ENCODE assay signal across 22 cellular contexts in the genomic region with DNA sequence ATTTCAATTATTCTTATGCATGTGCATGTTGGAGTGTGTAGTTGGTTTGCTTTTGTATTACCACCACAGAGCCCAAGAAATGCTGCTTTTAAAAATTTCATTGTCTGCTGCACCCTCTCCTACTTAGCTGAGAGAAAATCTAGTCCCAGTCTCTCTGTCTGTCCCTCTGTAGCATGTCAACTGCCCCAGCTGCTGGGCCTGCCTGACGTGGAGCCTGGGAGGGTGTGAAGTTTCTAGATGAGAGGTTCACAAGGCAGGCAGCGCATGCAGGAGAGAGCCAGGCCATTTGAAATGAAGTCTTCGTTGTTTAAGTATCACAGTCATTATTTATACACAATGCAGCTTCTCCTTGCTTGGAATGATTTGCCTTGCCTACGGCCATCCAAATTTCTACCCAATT.
DNase-seq lines count a peak whose midpoint lies in the region; ATAC-seq and TF ChIP-seq lines count a peak whose summit lies in the region.
"Had no signal": no experiment of that assay in that cellular context is flagged by ENCODE, and none has a peak within 500 bp of the region (broad histone marks: within the 10 kb centered on the region; RNA-seq: fewer than 3 reads in every experiment).

No MANE protein-coding gene starts in this region.

- H3K27me3 ChIP-seq in esophagus muscularis mucosa: peaks cover 0 to 4% (median 0%) of the 10 kb centered on the region in 4 donors
- no peaks in the 10 kb centered on the region for H3K27me3 ChIP-seq in neural progenitor cell
- H3K27me3 ChIP-seq in tibial nerve: no peaks in the 10 kb centered on the region
- H3K27me3 ChIP-seq: BE2C; BLaER1 treated with 17β-estradiol and CSF1 and Interleukin-3, amounts not matched to agents 10 nM and 100 nM had no signal

- no peak overlapping the region for H3K9ac ChIP-seq in neural progenitor cell
- H3K9ac ChIP-seq: BLaER1 treated with 17β-estradiol and CSF1 and Interleukin-3, amounts not matched to agents 10 nM and 100 nM; GM23248 had no signal

- intact Hi-C loops in esophagus muscularis mucosa (cut with DNase I): no loop called here

- H3K36me3 ChIP-seq in esophagus muscularis mucosa (no peaks in the 10 kb centered on the region), neural progenitor cell (no peaks in the 10 kb centered on the region), tibial nerve (no peaks in the 10 kb centered on the region)
- H3K36me3 ChIP-seq: BE2C; BLaER1 treated with 17β-estradiol and CSF1 and Interleukin-3, amounts not matched to agents 10 nM and 100 nM; HAP-1 had no signal

- H4K20me1 ChIP-seq in neural progenitor cell (ENCODE audit: low read depth): no peaks in the 10 kb centered on the region
- H4K20me1 ChIP-seq: BLaER1 treated with 17β-estradiol and CSF1 and Interleukin-3, amounts not matched to agents 10 nM and 100 nM had no signal

- H3K79me2 ChIP-seq in neural progenitor cell (ENCODE audit: low read depth): no peaks in the 10 kb centered on the region

- ATAC-seq in GM18867 (IDR thresholded peaks at IDR 0.05; ENCODE audit: unreplicated experiment): peak; percentile 55
- ATAC-seq: A549 had no signal

- H3K27ac ChIP-seq in esophagus muscularis mucosa (replicated peaks in 1 of 4) (no peak overlapping the region), neural progenitor cell (no peak overlapping the region), tibial nerve (no peak overlapping the region)
- H3K27ac ChIP-seq: A549; BLaER1 treated with 17β-estradiol and CSF1 and Interleukin-3, amounts not matched to agents 10 nM and 100 nM; GM23248 had no signal

- WGBS in esophagus muscularis mucosa: 79% methylated on average over 4 of the region's 4 CpGs
- 84 to 90% methylated on average over 4 of the region's 4 CpGs for WGBS in tibial nerve, 2 donors

- no peak overlapping the region for H3K4me2 ChIP-seq in neural progenitor cell
- H3K4me2 ChIP-seq: A549; BLaER1 treated with 17β-estradiol and CSF1 and Interleukin-3, amounts not matched to agents 10 nM and 100 nM had no signal

- no peak for TF ChIP-seq CTCF in GM12865 (IDR thresholded peaks at IDR 0.05; ENCODE audit: insufficient read depth, low read depth, low read length, missing control alignments)
- TF ChIP-seq CTCF in esophagus muscularis mucosa (IDR thresholded peaks at IDR 0.05): no peak
- no peak for TF ChIP-seq CTCF in neural progenitor cell (IDR thresholded peaks at IDR 0.05)
- TF ChIP-seq CTCF in tibial nerve (IDR thresholded peaks at IDR 0.05): no peak

- DNase-seq in GM12865 (ENCODE audit: low read depth) (peak; percentile 36), esophagus muscularis mucosa (ENCODE audit: extremely low spot score) (peak; percentile 80), neural progenitor cell (ENCODE audit: low spot score) (peak; percentile 9), tibial nerve (ENCODE audit: low spot score in 2 of 2) (no peak), anterior cingulate cortex (lab: John Stamatoyannopoulos, UW) (no peak), activated T-cell treated with anti-CD3 and anti-CD28 coated beads for 4 hours (no peak)
- DNase-seq: 8988T; ACHN; AML-193; BE2C; CD4-positive, alpha-beta T cell; CD8-positive, alpha-beta memory T cell; DMS 273 treated with DMSO at 0.1 percent for 48 hours; DMS79; EL; GDM1; GM23248 had no signal

- peaks cover 49% of the 10 kb centered on the region for H3K4me1 Mint-ChIP-seq in neural progenitor cell
- H3K4me1 Mint-ChIP-seq: CD14-positive monocyte; CD8-positive, alpha-beta memory T cell had no signal

- peak overlapping the region; percentile 0 for H2AFZ ChIP-seq in neural progenitor cell (replicated peaks)
- H2AFZ ChIP-seq: GM23248 had no signal

- H3K4me3 ChIP-seq in GM12865 (ENCODE audit: low read depth, low read length) (no peak overlapping the region; the same call in 1 of the 2 replicates), esophagus muscularis mucosa (no peak overlapping the region), neural progenitor cell (no peak overlapping the region), tibial nerve (no peak overlapping the region)
- H3K4me3 ChIP-seq: A549; BLaER1 treated with 17β-estradiol and CSF1 and Interleukin-3, amounts not matched to agents 10 nM and 100 nM; GM23248; HAP-1 had no signal

- H3F3A ChIP-seq in neural progenitor cell (ENCODE audit: low read depth): no peaks in the 10 kb centered on the region

- H3K9me3 ChIP-seq in esophagus muscularis mucosa (no peaks in the 10 kb centered on the region), neural progenitor cell (ENCODE audit: low read depth) (no peaks in the 10 kb centered on the region), tibial nerve (no peaks in the 10 kb centered on the region)
- H3K9me3 ChIP-seq: A549; BE2C; BLaER1 treated with 17β-estradiol and CSF1 and Interleukin-3, amounts not matched to agents 10 nM and 100 nM; HAP-1 had no signal

- peaks cover 5% of the 10 kb centered on the region for H3K27me3 Mint-ChIP-seq in neural progenitor cell (ENCODE audit: insufficient read depth, low read depth)

- TF ChIP-seq EP300 in esophagus muscularis mucosa (IDR thresholded peaks at IDR 0.05) (no peak), tibial nerve (IDR thresholded peaks at IDR 0.05) (no peak)

- H3K4me1 ChIP-seq in esophagus muscularis mucosa (no peaks in the 10 kb centered on the region), neural progenitor cell (peaks cover 3% of the 10 kb centered on the region), tibial nerve (peaks cover 0 to 3% (median 0%) of the 10 kb centered on the region in 4 donors)
- H3K4me1 ChIP-seq: A549; BLaER1 treated with 17β-estradiol and CSF1 and Interleukin-3, amounts not matched to agents 10 nM and 100 nM had no signal

- no peak for TF ChIP-seq POLR2A in esophagus muscularis mucosa (IDR thresholded peaks at IDR 0.05; ENCODE audit: low read depth)
- no peak for TF ChIP-seq POLR2A in tibial nerve (IDR thresholded peaks at IDR 0.05)

- peak overlapping the region; percentile 13 for H3K27ac Mint-ChIP-seq in neural progenitor cell
- H3K27ac Mint-ChIP-seq: CD14-positive monocyte; CD4-positive, alpha-beta T cell had no signal

- H3K4me3 Mint-ChIP-seq in neural progenitor cell: no peak overlapping the region
- H3K4me3 Mint-ChIP-seq: CD14-positive monocyte; CD4-positive, alpha-beta T cell had no signal

- H3K9me3 Mint-ChIP-seq in neural progenitor cell: no peaks in the 10 kb centered on the region
- H3K9me3 Mint-ChIP-seq: CD4-positive, alpha-beta T cell had no signal

- H3K36me3 Mint-ChIP-seq in neural progenitor cell: no peaks in the 10 kb centered on the region
- H3K36me3 Mint-ChIP-seq: CD14-positive monocyte; CD8-positive, alpha-beta memory T cell had no signal

Comparison
In these comparisons a context has a peak if more than half of its experiments do, and no peak if none do; other contexts are left out.
1. DNase-seq: peak in GM12865 (single experiment), esophagus muscularis mucosa (single experiment) and neural progenitor cell (single experiment); none in tibial nerve (0 of 2), anterior cingulate cortex (0 of 58) and activated T-cell treated with anti-CD3 and anti-CD28 coated beads for 4 hours (single experiment).